Comparison of ENCODE assay signal across 8 cellular contexts in the genomic region with DNA sequence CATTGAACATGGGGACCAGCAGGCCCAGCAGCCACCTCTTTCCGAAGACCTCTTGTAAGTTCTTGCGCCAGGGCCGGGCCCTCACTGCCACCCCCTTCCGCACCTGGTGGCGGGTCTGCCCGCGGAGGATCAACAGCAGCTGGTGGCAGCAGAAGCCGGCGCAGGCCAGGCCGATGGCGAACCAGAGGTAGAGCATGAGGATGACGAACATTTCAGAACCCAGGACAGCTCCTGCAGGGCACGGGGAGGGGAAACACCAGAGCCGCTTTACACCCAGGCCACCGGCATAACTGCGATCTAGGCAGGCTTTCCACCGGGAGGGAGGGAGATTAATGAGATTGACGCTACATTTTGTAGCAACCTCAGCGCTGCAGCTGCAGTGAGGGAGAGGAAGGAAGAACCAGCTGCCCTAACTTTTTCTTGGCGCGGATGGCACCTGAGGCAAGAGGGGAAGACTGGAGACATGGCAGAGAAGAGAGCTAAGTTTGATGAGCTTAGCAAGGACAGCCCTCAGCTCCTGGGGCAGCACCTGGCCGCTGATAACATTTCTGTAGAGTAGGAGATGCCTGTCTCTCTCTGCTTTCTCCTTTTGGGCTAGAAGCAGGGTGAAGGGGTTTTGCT. TPM values are rescaled to one million over a fixed set of nuclear protein-coding genes. Genes with fewer than 3 reads are reported as not detected.
DNase-seq lines count a peak whose midpoint lies in the region; TF ChIP-seq lines count a peak whose summit lies in the region.

No MANE protein-coding gene starts in this region.

- DNase-seq in AG04450 (ENCODE audit: low read depth, low spot score) (peak; percentile 11), H4 (ENCODE audit: low spot score) (peak; percentile 45), RKO (ENCODE audit: low spot score) (peak; percentile 30), amniotic epithelial cell (ENCODE audit: low read depth) (peak; percentile 66), kidney tubule cell (ENCODE audit: low spot score) (peak; percentile 65), T1000 (lab: John Stamatoyannopoulos, UW) (no peak), NCI-H748 treated with DMSO at 0.1 percent for 48 hours (lab: John Stamatoyannopoulos, UW) (no peak)
- DNase-seq in stimulated activated CD8-positive, alpha-beta memory T cell treated with anti-CD3 and anti-CD28 coated beads, Interleukin-4, amount 100 ng/mL, for 48 hours: peak; percentile 77

- POLR2A ChIA-PET in AG04450 (lab: Yijun Ruan, JAX): no interaction called here

- peaks cover 41% of the 10 kb centered on the region for H3K27me3 ChIP-seq in AG04450 (ENCODE audit: control insufficient read depth, insufficient read depth, low read length)

- CTCF ChIA-PET in AG04450 (lab: Charles Lee): interaction anchor here (0.7 to 1.1 kb wide), 3 partner anchors 10 to 261 kb away, joined by 3 read pairs; no protein-coding TSS in a partner anchor

- no peaks in the 10 kb centered on the region for H3K9me3 ChIP-seq in AG04450 (ENCODE audit: control insufficient read depth, insufficient read depth, low read length)

- TF ChIP-seq CTCF in AG04450 (IDR thresholded peaks at IDR 0.05; ENCODE audit: low read depth, low read length): no peak

- H3K4me3 ChIP-seq in AG04450 (ENCODE audit: low read depth, low read length): no peak overlapping the region

- no peak overlapping the region for H3K27ac ChIP-seq in AG04450 (ENCODE audit: low read depth, low read length)

RNA-seq across cellular contexts. Expression of gene ZDHHC22, which starts 7.8 kb away (rescaled TPM):
- polyA plus RNA-seq in AG04450 (2011; rRNA removed): not detected in 2 replicates
- polyA minus RNA-seq in AG04450 (2011; rRNA and poly(A)+ RNA removed): not detected in 2 replicates
- total RNA-seq in H4 (2014; rRNA removed; shearing (Covaris generic)): not detected in 2 replicates

RNA-seq across cellular contexts. Expression of gene CIPC, which starts 35.8 kb away (rescaled TPM):
- 8.9 and 9.9 TPM in 2 replicates for polyA plus RNA-seq in AG04450 (2011; rRNA removed)
- polyA minus RNA-seq in AG04450 (2011; rRNA and poly(A)+ RNA removed): 12.2 and 19.5 TPM in 2 replicates
- total RNA-seq in H4 (2014; rRNA removed; shearing (Covaris generic)): 13.6 and 22.9 TPM in 2 replicates

RNA-seq across cellular contexts. Expression of gene TMEM63C, which starts 47.8 kb away (rescaled TPM):
- not detected in 2 replicates for polyA plus RNA-seq in AG04450 (2011; rRNA removed)
- not detected in 2 replicates for polyA minus RNA-seq in AG04450 (2011; rRNA and poly(A)+ RNA removed)
- total RNA-seq in H4 (2014; rRNA removed; shearing (Covaris generic)): 0.77 and 1.3 TPM in 2 replicates

Comparison
In these comparisons a context has a peak if more than half of its experiments do, and no peak if none do; other contexts are left out.
1. DNase-seq: peak in AG04450 (single experiment), H4 (single experiment), RKO (single experiment), amniotic epithelial cell (single experiment), kidney tubule cell (single experiment) and stimulated activated CD8-positive, alpha-beta memory T cell treated with anti-CD3 and anti-CD28 coated beads, Interleukin-4, amount 100 ng/mL, for 48 hours (single experiment); none in T1000 (single experiment) and NCI-H748 treated with DMSO at 0.1 percent for 48 hours (single experiment).